Comparison of ENCODE assay signal across 32 cellular contexts in genomic region chr7:40935435-40935834, GRCh38.
"Had no signal": no experiment of that assay in that cellular context is flagged by ENCODE, and none has a peak within 500 bp of the region (broad histone marks: within the 10 kb centered on the region; RNA-seq: fewer than 3 reads in every experiment).

No MANE protein-coding gene starts in this region.

- H3K9me3 ChIP-seq: ascending aorta, body of pancreas had no signal

- ATAC-seq: activated naive CD4-positive, alpha-beta T cell treated with anti-CD3 and anti-CD28 coated beads, Interleukin-2, amount 50 U/mL, for 72 hours; activated naive CD8-positive, alpha-beta T cell treated with anti-CD3 and anti-CD28 coated beads, Interleukin-2, amount 50 U/mL, for 24 hours; activated T-cell treated with anti-CD3 and anti-CD28 coated beads, Interleukin-2, amount 50 U/mL, for 4 hours; activated T-cell treated with anti-CD3 and anti-CD28 coated beads, Interleukin-2, amount 50 U/mL, for 72 hours; activated T-helper 17 cell treated with anti-CD3 and anti-CD28 coated beads, Interleukin-2, amount 50 U/mL, for 72 hours; body of pancreas had no signal

- H3K27me3 ChIP-seq: adrenal gland, ascending aorta, body of pancreas, brain microvascular endothelial cell, breast epithelium, cardiac muscle cell had no signal

- DNase-seq: activated effector memory CD4-positive, alpha-beta T cell treated with anti-CD3 and anti-CD28 coated beads, Interleukin-2, amount 50 U/mL, for 16 hours; activated effector memory CD4-positive, alpha-beta T cell treated with Interleukin-2 at 50 U/mL for 16 hours; activated gamma-delta T cell; activated gamma-delta T cell treated with Interleukin-2 at 50 U/mL for 16 hours; activated naive CD4-positive, alpha-beta T cell; activated naive CD4-positive, alpha-beta T cell treated with anti-CD3 and anti-CD28 coated beads for 36 hours; activated naive CD4-positive, alpha-beta T cell treated with anti-CD3 and anti-CD28 coated beads, Interleukin-2, amount 10 ng/mL, durations not matched to agents 7 days and 5 days; activated naive CD4-positive, alpha-beta T cell treated with anti-CD3 and anti-CD28 coated beads, Interleukin-2, amount 50 U/mL, for 16 hours; activated naive CD4-positive, alpha-beta T cell treated with Interleukin-2 at 50 U/mL for 16 hours; activated naive CD8-positive, alpha-beta T cell treated with anti-CD3 and anti-CD28 coated beads for 36 hours; activated naive CD8-positive, alpha-beta T cell treated with anti-CD3 and anti-CD28 coated beads, Interleukin-2, amount 10 ng/mL, durations not matched to agents 7 days and 5 days; activated naive CD8-positive, alpha-beta T cell treated with anti-CD3 and anti-CD28 coated beads, Interleukin-2, amount 50 U/mL, for 24 hours; activated T-cell treated with anti-CD3 and anti-CD28 coated beads, Interleukin-2, amount 50 U/mL, for 1 hour; activated T-cell treated with anti-CD3 and anti-CD28 coated beads, Interleukin-2, amount 50 U/mL, for 24 hours; activated T-cell treated with anti-CD3 and anti-CD28 coated beads, Interleukin-2, amount 50 U/mL, for 4 hours; activated T-cell treated with anti-CD3 and anti-CD28 coated beads, Interleukin-2, amount 50 U/mL, for 48 hours; activated T-cell treated with anti-CD3 and anti-CD28 coated beads, Interleukin-2, amount 50 U/mL, for 72 hours; adrenal gland; amniotic stem cell; amygdala; anterior cingulate cortex; aorta; body of pancreas; brain microvascular endothelial cell; caudate nucleus; central memory CD4-positive, alpha-beta T cell; cerebellar nuclear complex had no signal

- H3K36me3 ChIP-seq: adrenal gland, ascending aorta, brain microvascular endothelial cell, breast epithelium, cardiac muscle cell had no signal

- H3K4me1 ChIP-seq: adrenal gland, ascending aorta, body of pancreas, breast epithelium had no signal

- H3K27ac ChIP-seq: adrenal gland, ascending aorta, body of pancreas, brain microvascular endothelial cell, breast epithelium, cardiac muscle cell had no signal

- H3K4me3 ChIP-seq: adrenal gland, ascending aorta, body of pancreas, breast epithelium, cardiac muscle cell had no signal
